Comparison of ENCODE assay signal across 22 cellular contexts in genomic region chr14:105146181-105146975, GRCh38. TPM values are rescaled to one million over a fixed set of nuclear protein-coding genes. Genes with fewer than 3 reads are reported as not detected.
A peak's percentile ranks its signal among the peaks of the same experiment; 100 is the strongest.
DNase-seq lines count a peak whose midpoint lies in the region; ATAC-seq, FAIRE-seq and TF ChIP-seq lines count a peak whose summit lies in the region.
"Had no signal": no experiment of that assay in that cellular context is flagged by ENCODE, and none has a peak within 500 bp of the region (broad histone marks: within the 10 kb centered on the region; RNA-seq: fewer than 3 reads in every experiment).

No MANE protein-coding gene starts in this region.

- no peak overlapping the region for H3K27ac ChIP-seq in HepG2 (ENCODE audit: extremely low read length, insufficient read depth, low read length)
- H3K27ac ChIP-seq: stomach, tibial nerve had no signal

- no peaks in the 10 kb centered on the region for H3K4me1 ChIP-seq in HepG2 (ENCODE audit: insufficient read depth, low read length)
- H3K4me1 ChIP-seq: stomach, tibial nerve had no signal

- POLR2A ChIA-PET in WTC11 (lab: Charles Lee): no interaction called here
- POLR2A ChIA-PET in HepG2 (lab: Yijun Ruan, JAX): no interaction called here

- H3K27me3 Mint-ChIP-seq in WTC11 (ENCODE audit: low read depth): no peaks in the 10 kb centered on the region
- H3K27me3 Mint-ChIP-seq: activated naive CD8-positive, alpha-beta T cell treated with anti-CD3 and anti-CD28 coated beads for 36 hours; CD4-positive, alpha-beta memory T cell; naive B cell; T-helper 17 cell had no signal

- no peak overlapping the region for H2AFZ ChIP-seq in HepG2 (ENCODE audit: low read length)
- H2AFZ ChIP-seq: GM23338 had no signal

- TF ChIP-seq EP300 in HepG2 (IDR thresholded peaks at IDR 0.05; ENCODE audit: low read depth in 2 of 2, low read length in 2 of 2): no peak
- TF ChIP-seq EP300 in HepG2 (CRISPR knock-in tag; IDR thresholded peaks at IDR 0.05; ENCODE audit: borderline replicate concordance): no peak

- H3K4me3 Mint-ChIP-seq in WTC11: no peak overlapping the region
- H3K4me3 Mint-ChIP-seq: activated naive CD8-positive, alpha-beta T cell treated with anti-CD3 and anti-CD28 coated beads for 36 hours; CD4-positive, alpha-beta memory T cell; GM23338; naive B cell; T-helper 17 cell had no signal

- no peaks in the 10 kb centered on the region for H4K20me1 ChIP-seq in HepG2 (ENCODE audit: insufficient read depth, low read length)

- peaks cover 8% of the 10 kb centered on the region; the same call in 1 of the 2 replicates for H3K36me3 Mint-ChIP-seq in WTC11
- H3K36me3 Mint-ChIP-seq: CD4-positive, alpha-beta memory T cell; naive B cell had no signal

- FAIRE-seq in HepG2 (lab: Jason Lieb, UNC): no peak
- FAIRE-seq: RCC 7860 had no signal

- H3K4me2 ChIP-seq in HepG2 (ENCODE audit: low read depth, low read length): no peak overlapping the region
- H3K4me2 ChIP-seq: GM23338 had no signal

- TF ChIP-seq CTCF in WTC11 (IDR thresholded peaks at IDR 0.05) (no peak), HepG2 (CRISPR knock-in tag; IDR thresholded peaks at IDR 0.05) (peak; percentile 56)

- H3K27ac Mint-ChIP-seq in WTC11: no peak overlapping the region
- H3K27ac Mint-ChIP-seq: activated naive CD8-positive, alpha-beta T cell treated with anti-CD3 and anti-CD28 coated beads for 36 hours; CD4-positive, alpha-beta memory T cell; GM23338; naive B cell; T-helper 17 cell had no signal

- TF ChIP-seq POLR2A in HepG2 (IDR thresholded peaks at IDR 0.05; ENCODE audit: insufficient read depth in 1 of 2, low read depth in 2 of 2, low read length in 2 of 2): no peak

- BruUV-seq in HepG2 (replicated peaks; lab: Mats Ljungman, UMichigan): no TSS peak

- CTCF ChIA-PET in WTC11 (lab: Charles Lee) (interaction anchor here (0.8 to 1.6 kb wide), 3 partner anchors 10 to 56 kb away, joined by 3 to 6 read pairs (median 4); partner anchors contain the start of gene NUDT14), HepG2 (lab: Yijun Ruan, JAX; ENCODE audit: low intra/inter-chr PET ratio, low total read pairs) (no interaction called here)

- H3K27me3 ChIP-seq in HepG2 (ENCODE audit: control insufficient read depth in 1 of 2, insufficient read depth in 2 of 2, low read length in 2 of 2): peaks cover 13 to 31% of the 10 kb centered on the region in 2 experiments; a peak in 4 of 5 replicates
- H3K27me3 ChIP-seq: stomach, tibial nerve had no signal

- no peaks in the 10 kb centered on the region for H3K4me1 Mint-ChIP-seq in WTC11
- H3K4me1 Mint-ChIP-seq: activated naive CD8-positive, alpha-beta T cell treated with anti-CD3 and anti-CD28 coated beads for 36 hours; CD4-positive, alpha-beta memory T cell; GM23338; naive B cell; T-helper 17 cell had no signal

- 100% methylated on average over 1 of the region's 40 CpGs for WGBS in HepG2 (ENCODE audit: low lambda C conversion rate)

- no peaks in the 10 kb centered on the region for H3K36me3 ChIP-seq in HepG2 (replicated peaks in 1 of 2; ENCODE audit: control insufficient read depth in 1 of 2, insufficient read depth in 2 of 2, low read length in 2 of 2)

- H3K79me2 ChIP-seq in HepG2 (ENCODE audit: insufficient read depth, low read length): no peaks in the 10 kb centered on the region

- no peak for TF ChIP-seq RAD21 in HepG2 (CRISPR knock-in tag; IDR thresholded peaks at IDR 0.05)

- intact Hi-C loops in HepG2 (cut with micrococcal nuclease; ENCODE audit: unreplicated experiment): no loop called here

- ATAC-seq in WTC11: no peak
- peak; percentile 45 for ATAC-seq in HepG2
- no peak for ATAC-seq in GM21360 (IDR thresholded peaks at IDR 0.05; ENCODE audit: unreplicated experiment)
- ATAC-seq in GM19351 (IDR thresholded peaks at IDR 0.05; ENCODE audit: unreplicated experiment): no peak
- ATAC-seq: GM23338, T-helper 17 cell had no signal

- no peaks in the 10 kb centered on the region for H3K9me3 Mint-ChIP-seq in WTC11

- in situ Hi-C loops in HepG2 (cut with HindIII; ENCODE audit: extremely low pct_ligation_motif_present, low pct_unique_long_range_greater_than_20kb): loop anchor here (10.0 kb wide), 1 partner anchor 52 kb away; no protein-coding TSS in a partner anchor

- DNase-seq in stimulated activated CD4-positive, alpha-beta T cell treated with anti-CD3 and anti-CD28 coated beads, Interleukin-4, amount 100 ng/mL, for 1 hour: peak; percentile 1
- DNase-seq in stimulated activated CD4-positive, alpha-beta T cell treated with anti-CD3 and anti-CD28 coated beads, Interleukin-15, amount 100 ng/mL, for 24 hours: no peak
- DNase-seq in WTC11 (ENCODE audit: low spot score) (peak; percentile 10), HepG2 (ENCODE audit: low spot score) (no peak), AG20443 (ENCODE audit: low spot score) (no peak), DMS 273 treated with DMSO at 0.1 percent for 48 hours (lab: John Stamatoyannopoulos, UW) (no peak)
- DNase-seq: activated naive CD8-positive, alpha-beta T cell treated with anti-CD3 and anti-CD28 coated beads for 36 hours; KG1; MM.1S; naive B cell; NCI-H1417 treated with DMSO at 0.1 percent for 48 hours; NCI-H2107; NCI-H510A treated with DMSO at 0.1 percent for 48 hours; stimulated activated CD8-positive, alpha-beta memory T cell treated with anti-CD3 and anti-CD28 coated beads, Interleukin-4, amount 100 ng/mL, for 48 hours; stomach had no signal

- no peak overlapping the region for H3K9ac ChIP-seq in HepG2 (ENCODE audit: insufficient read depth, low read depth, low read length)

- H3K4me3 ChIP-seq in HepG2 (replicated peaks in 1 of 3; ENCODE audit: insufficient read depth in 1 of 3, low read depth in 2 of 3, low read length in 3 of 3): no peak overlapping the region
- H3K4me3 ChIP-seq: GM23338, stomach, tibial nerve had no signal

- no peaks in the 10 kb centered on the region for H3K9me3 ChIP-seq in HepG2 (ENCODE audit: low read length)
- H3K9me3 ChIP-seq: stomach had no signal

TF ChIP-seq in WTC11, 78 proteins besides CTCF, POLR2A, EP300 and RAD21 (continues in another document):
- TF ChIP-seq CREM (CRISPR knock-in tag; IDR thresholded peaks at IDR 0.05): no peak

TF ChIP-seq in HepG2, 621 proteins besides CTCF, POLR2A, EP300 and RAD21 (continues in another document):
- TF ChIP-seq ZNF841 (CRISPR knock-in tag; IDR thresholded peaks at IDR 0.05; ENCODE audit: borderline replicate concordance) (no peak), CC2D1A (CRISPR knock-in tag; IDR thresholded peaks at IDR 0.05) (no peak), STAG1 (CRISPR knock-in tag; IDR thresholded peaks at IDR 0.05) (peak; percentile 57)

RNA-seq across cellular contexts. Expression of gene JAG2, which starts 22.2 kb away (rescaled TPM):
- 10.6 to 12.2 TPM (median 11.8 TPM) in 3 replicates for total RNA-seq in WTC11 (2021)
- 0.04 TPM in 1 of 2 replicates, not detected in the other for total RNA-seq in HepG2 (2016; rRNA removed; fragmentation: Illumina TruSeq; extraction: Trizol)
- total RNA-seq in HepG2 (2016; cell fraction: cytosol; rRNA removed; fragmentation: Illumina TruSeq; extraction: Trizol; ENCODE audit: low read depth): not detected in 2 replicates
- not detected in 2 replicates for total RNA-seq in HepG2 (2016; cell fraction: insoluble cytoplasmic fraction; rRNA removed; fragmentation: Illumina TruSeq; extraction: Trizol)
- total RNA-seq in HepG2 (2016; cell fraction: membrane; rRNA removed; fragmentation: Illumina TruSeq; extraction: Trizol): not detected in 2 replicates
- not detected in 2 replicates for total RNA-seq in HepG2 (2016; cell fraction: nucleus; rRNA removed; fragmentation: Illumina TruSeq; extraction: Trizol)
- polyA plus RNA-seq in HepG2 (2011; rRNA removed): 0.16 and 0.22 TPM in 2 replicates
- polyA plus RNA-seq in HepG2 (2011; cell fraction: cytosol; rRNA removed): 0.04 and 0.10 TPM in 2 replicates
- polyA plus RNA-seq in HepG2 (2011; cell fraction: nucleus; rRNA removed): 1.3 and 3.3 TPM in 2 replicates
- 0.16 TPM in 1 of 2 replicates, not detected in the other for polyA plus RNA-seq in HepG2 (2012)
- not detected in 2 replicates for polyA plus RNA-seq in HepG2 (2016; cell fraction: cytosol; fragmentation: Illumina TruSeq; extraction: Trizol; ENCODE audit: low read depth)
- not detected in 2 replicates for polyA plus RNA-seq in HepG2 (2016; cell fraction: insoluble cytoplasmic fraction; fragmentation: Illumina TruSeq; extraction: Trizol; ENCODE audit: low read depth)
- polyA plus RNA-seq in HepG2 (2016; cell fraction: membrane; fragmentation: Illumina TruSeq; extraction: Trizol; ENCODE audit: low read depth): not detected in 2 replicates
- polyA plus RNA-seq in HepG2 (2016; cell fraction: nucleus; fragmentation: Illumina TruSeq; extraction: Trizol; ENCODE audit: insufficient read depth, low read depth): not detected in 2 replicates
- polyA minus RNA-seq in HepG2 (2011; rRNA and poly(A)+ RNA removed; ENCODE audit: low replicate concordance): 0.36 and 6.6 TPM in 2 replicates
- polyA minus RNA-seq in HepG2 (2011; cell fraction: cytosol; rRNA and poly(A)+ RNA removed): 0.44 TPM in 1 of 2 replicates, not detected in the other
- 0.13 TPM in 1 of 2 replicates, not detected in the other for polyA minus RNA-seq in HepG2 (2011; cell fraction: nucleus; rRNA and poly(A)+ RNA removed)
- polyA plus RNA-seq: CD4-positive, alpha-beta memory T cell had no signal

RNA-seq across cellular contexts. Expression of gene NUDT14, which starts 34.7 kb away (rescaled TPM):
- total RNA-seq in WTC11 (2021) (35.4 to 56.2 TPM (median 51.3 TPM) in 3 replicates), HepG2 (2016; rRNA removed; fragmentation: Illumina TruSeq; extraction: Trizol) (4.0 and 5.8 TPM in 2 replicates)
- total RNA-seq in HepG2 (2016; cell fraction: cytosol; rRNA removed; fragmentation: Illumina TruSeq; extraction: Trizol; ENCODE audit: low read depth): 9.0 and 9.9 TPM in 2 replicates
- total RNA-seq in HepG2 (2016; cell fraction: insoluble cytoplasmic fraction; rRNA removed; fragmentation: Illumina TruSeq; extraction: Trizol): 4.4 and 5.8 TPM in 2 replicates
- total RNA-seq in HepG2 (2016; cell fraction: membrane; rRNA removed; fragmentation: Illumina TruSeq; extraction: Trizol): 7.1 and 10.6 TPM in 2 replicates
- 2.4 and 2.7 TPM in 2 replicates for total RNA-seq in HepG2 (2016; cell fraction: nucleus; rRNA removed; fragmentation: Illumina TruSeq; extraction: Trizol)
- polyA plus RNA-seq in HepG2 (2011; rRNA removed): 6.1 and 6.7 TPM in 2 replicates
- 5.7 and 9.2 TPM in 2 replicates for polyA plus RNA-seq in HepG2 (2011; cell fraction: cytosol; rRNA removed)
- polyA plus RNA-seq in HepG2 (2011; cell fraction: nucleus; rRNA removed): 5.6 and 6.5 TPM in 2 replicates
- 4.5 and 5.4 TPM in 2 replicates for polyA plus RNA-seq in HepG2 (2012)
- polyA plus RNA-seq in HepG2 (2016; cell fraction: cytosol; fragmentation: Illumina TruSeq; extraction: Trizol; ENCODE audit: low read depth): 11.3 and 13.8 TPM in 2 replicates
- 4.0 and 5.1 TPM in 2 replicates for polyA plus RNA-seq in HepG2 (2016; cell fraction: insoluble cytoplasmic fraction; fragmentation: Illumina TruSeq; extraction: Trizol; ENCODE audit: low read depth)
- 7.8 and 10.1 TPM in 2 replicates for polyA plus RNA-seq in HepG2 (2016; cell fraction: membrane; fragmentation: Illumina TruSeq; extraction: Trizol; ENCODE audit: low read depth)
- polyA plus RNA-seq in HepG2 (2016; cell fraction: nucleus; fragmentation: Illumina TruSeq; extraction: Trizol; ENCODE audit: insufficient read depth, low read depth): 5.5 and 5.6 TPM in 2 replicates
- polyA minus RNA-seq in HepG2 (2011; rRNA and poly(A)+ RNA removed; ENCODE audit: low replicate concordance): 3.5 and 4.3 TPM in 2 replicates
- polyA minus RNA-seq in HepG2 (2011; cell fraction: cytosol; rRNA and poly(A)+ RNA removed): 1.3 and 3.4 TPM in 2 replicates
- 1.3 and 1.9 TPM in 2 replicates for polyA minus RNA-seq in HepG2 (2011; cell fraction: nucleus; rRNA and poly(A)+ RNA removed)

Comparison
In these comparisons a context has a peak if more than half of its experiments do, and no peak if none do; other contexts are left out.
1. DNase-seq: peak in stimulated activated CD4-positive, alpha-beta T cell treated with anti-CD3 and anti-CD28 coated beads, Interleukin-4, amount 100 ng/mL, for 1 hour (single experiment) and WTC11 (single experiment); none in stimulated activated CD4-positive, alpha-beta T cell treated with anti-CD3 and anti-CD28 coated beads, Interleukin-15, amount 100 ng/mL, for 24 hours (single experiment), HepG2 (single experiment), AG20443 (single experiment) and DMS 273 treated with DMSO at 0.1 percent for 48 hours (single experiment).
2. RNA of gene JAG2, which starts 22.2 kb away (total RNA-seq): 10.6 to 12.2 TPM in WTC11; 0.04 TPM in HepG2; every median in the first group is over 10 times any median in the second.